Comparison of ENCODE assay signal across 9 cellular contexts in the genomic region with DNA sequence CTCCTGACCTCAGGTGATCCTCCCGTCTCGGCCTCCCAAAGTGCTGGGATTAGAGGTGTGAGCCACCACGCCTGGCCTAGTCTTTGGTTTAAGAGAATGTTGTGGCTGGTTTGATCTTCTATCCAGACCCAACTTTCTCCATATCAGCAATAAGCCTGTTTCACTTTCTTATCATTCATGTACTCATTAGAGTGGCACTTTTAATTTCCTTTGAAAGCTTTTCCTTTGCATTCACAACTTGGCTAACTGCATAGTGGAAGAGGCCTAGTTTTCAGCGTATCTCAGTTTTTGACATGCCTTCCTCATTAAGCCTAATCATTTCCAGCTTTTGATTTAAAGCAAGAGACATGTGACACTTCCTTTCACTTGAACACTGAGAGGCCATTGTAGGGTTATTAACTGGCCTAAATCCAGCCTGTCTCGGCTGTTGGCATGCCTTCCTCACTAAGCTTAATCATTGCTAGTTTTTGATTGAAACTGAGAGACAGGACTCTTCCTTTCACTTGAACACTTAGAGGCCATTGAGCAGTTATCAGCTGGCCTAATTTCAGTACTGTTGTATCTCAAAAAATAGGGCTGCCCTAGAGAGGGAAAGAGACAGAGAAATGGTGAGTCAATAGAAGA. TPM values are rescaled to one million over a fixed set of nuclear protein-coding genes. Genes with fewer than 3 reads are reported as not detected.
A peak's percentile ranks its signal among the peaks of the same experiment; 100 is the strongest.
DNase-seq lines count a peak whose midpoint lies in the region; ATAC-seq and TF ChIP-seq lines count a peak whose summit lies in the region.
"Had no signal": no experiment of that assay in that cellular context is flagged by ENCODE, and none has a peak within 500 bp of the region (broad histone marks: within the 10 kb centered on the region; RNA-seq: fewer than 3 reads in every experiment).

No MANE protein-coding gene starts in this region.

- H3K27ac ChIP-seq in colonic mucosa (no peak overlapping the region), esophagus squamous epithelium (peak overlapping the region in 1 of 4 donors; percentile 29)

- no peaks in the 10 kb centered on the region for H3K36me3 Mint-ChIP-seq in progenitor cell of endocrine pancreas (ENCODE audit: insufficient read depth)
- H3K36me3 Mint-ChIP-seq: activated naive CD4-positive, alpha-beta T cell treated with anti-CD3 and anti-CD28 coated beads, Interleukin-2, amount 10 ng/mL, durations not matched to agents 7 days and 5 days had no signal

- no peaks in the 10 kb centered on the region for H3K9me3 Mint-ChIP-seq in progenitor cell of endocrine pancreas (ENCODE audit: low read depth)
- H3K9me3 Mint-ChIP-seq: activated naive CD4-positive, alpha-beta T cell treated with anti-CD3 and anti-CD28 coated beads, Interleukin-2, amount 10 ng/mL, durations not matched to agents 7 days and 5 days had no signal

- no peak for TF ChIP-seq POLR2A in esophagus squamous epithelium (IDR thresholded peaks at IDR 0.05)

- no peaks in the 10 kb centered on the region for H3K36me3 ChIP-seq in colonic mucosa
- no peaks in the 10 kb centered on the region for H3K36me3 ChIP-seq in esophagus squamous epithelium

- H3K4me3 Mint-ChIP-seq in progenitor cell of endocrine pancreas (ENCODE audit: low read depth), result no peak overlapping the region
- H3K4me3 Mint-ChIP-seq: activated naive CD4-positive, alpha-beta T cell treated with anti-CD3 and anti-CD28 coated beads, Interleukin-2, amount 10 ng/mL, durations not matched to agents 7 days and 5 days had no signal

- no peak for TF ChIP-seq CTCF in progenitor cell of endocrine pancreas (IDR thresholded peaks at IDR 0.05; ENCODE audit: unreplicated experiment)
- TF ChIP-seq CTCF in colonic mucosa (IDR thresholded peaks at IDR 0.05), result no peak
- TF ChIP-seq CTCF in esophagus squamous epithelium (IDR thresholded peaks at IDR 0.05), result no peak

- ATAC-seq in GM19452 (IDR thresholded peaks at IDR 0.05; ENCODE audit: unreplicated experiment), result peak; percentile 64
- ATAC-seq in left ventricle myocardium superior, result peak; percentile 30
- no peak for ATAC-seq in HG03378 (IDR thresholded peaks at IDR 0.05; ENCODE audit: unreplicated experiment)

- no peaks in the 10 kb centered on the region for H3K4me1 ChIP-seq in colonic mucosa
- peaks cover 0 to 9% (median 0%) of the 10 kb centered on the region in 3 donors for H3K4me1 ChIP-seq in esophagus squamous epithelium

- DNase-seq in RPMI7951 (ENCODE audit: low read depth), result peak; percentile 69
- DNase-seq in left ventricle myocardium superior, result no peak
- DNase-seq in progenitor cell of endocrine pancreas (ENCODE audit: low spot score, unreplicated experiment), result no peak
- DNase-seq in colonic mucosa, result no peak
- DNase-seq in esophagus squamous epithelium (lab: John Stamatoyannopoulos, UW), result no peak
- DNase-seq: activated naive CD4-positive, alpha-beta T cell treated with anti-CD3 and anti-CD28 coated beads, Interleukin-2, amount 10 ng/mL, durations not matched to agents 7 days and 5 days; NCI-H1417 treated with DMSO at 0.1 percent for 48 hours had no signal

- H3K4me3 ChIP-seq in colonic mucosa, result no peak overlapping the region
- no peak overlapping the region for H3K4me3 ChIP-seq in esophagus squamous epithelium

- intact Hi-C loops in left ventricle myocardium superior (cut with micrococcal nuclease) (no loop called here), colonic mucosa (cut with DNase I) (no loop called here), esophagus squamous epithelium (cut with DNase I) (no loop called here)

- H3K27me3 Mint-ChIP-seq in progenitor cell of endocrine pancreas, result no peaks in the 10 kb centered on the region

- peak overlapping the region; percentile 91 for H3K27ac Mint-ChIP-seq in progenitor cell of endocrine pancreas
- H3K27ac Mint-ChIP-seq: activated naive CD4-positive, alpha-beta T cell treated with anti-CD3 and anti-CD28 coated beads, Interleukin-2, amount 10 ng/mL, durations not matched to agents 7 days and 5 days had no signal

- H3K9ac ChIP-seq in colonic mucosa (ENCODE audit: low read depth in 2 of 2, low read length in 2 of 2), result no peak overlapping the region

- 52 to 59% methylated on average over 5 of the region's 5 CpGs for WGBS in esophagus squamous epithelium, 2 donors

- H3K27me3 ChIP-seq in colonic mucosa (no peaks in the 10 kb centered on the region), esophagus squamous epithelium (peaks cover 0 to 6% (median 0%) of the 10 kb centered on the region in 4 donors)

- H3K4me1 Mint-ChIP-seq in progenitor cell of endocrine pancreas (ENCODE audit: low read depth), result peaks cover 22% of the 10 kb centered on the region

- no peaks in the 10 kb centered on the region for H3K9me3 ChIP-seq in colonic mucosa
- no peaks in the 10 kb centered on the region for H3K9me3 ChIP-seq in esophagus squamous epithelium

RNA-seq across cellular contexts. Expression of gene RPL3, which starts 13.1 kb away (rescaled TPM):
- total RNA-seq in RPMI7951 (2014; rRNA removed; shearing (Covaris generic)), result 1,170 and 1,583 TPM in 2 replicates
- total RNA-seq in left ventricle myocardium superior, result 319 TPM
- total RNA-seq in progenitor cell of endocrine pancreas, result 2,433 and 2,506 TPM in 2 replicates
- 1,000 to 10,000 TPM; 1,796 to 1,829 TPM for total RNA-seq in colonic mucosa
- total RNA-seq in esophagus squamous epithelium, result 1,000 to 10,000 TPM; 1,469 to 2,891 (median 2,008) TPM

RNA-seq across cellular contexts. Expression of gene SYNGR1, which starts 17.2 kb away (rescaled TPM):
- total RNA-seq in RPMI7951 (2014; rRNA removed; shearing (Covaris generic)), result 7.0 and 14.8 TPM in 2 replicates
- total RNA-seq in left ventricle myocardium superior, result 41.3 TPM
- 36.8 and 38.0 TPM in 2 replicates for total RNA-seq in progenitor cell of endocrine pancreas
- total RNA-seq in colonic mucosa, result 1 to 10 TPM; 1.8 to 4.3 TPM
- 10 to 100 TPM; 13.3 to 35.5 (median 21.5) TPM for total RNA-seq in esophagus squamous epithelium
